ENCODE assay signal across 19 cellular contexts in genomic region chr14:27181304-27181703, GRCh38.
DNase-seq lines count a peak whose midpoint lies in the region; ATAC-seq and TF ChIP-seq lines count a peak whose summit lies in the region.
"Had no signal": no experiment of that assay in that cellular context is flagged by ENCODE, and none has a peak within 500 bp of the region (broad histone marks: within the 10 kb centered on the region; RNA-seq: fewer than 3 reads in every experiment).

No MANE protein-coding gene starts in this region.

- no peaks in the 10 kb centered on the region for H3K27me3 ChIP-seq in psoas muscle (ENCODE audit: insufficient read depth in 3 of 3, low read length in 2 of 3)
- no peaks in the 10 kb centered on the region for H3K27me3 ChIP-seq in brain microvascular endothelial cell (replicated peaks)

- in situ Hi-C loops in brain microvascular endothelial cell (cut with HindIII; ENCODE audit: low pct_ligation_motif_present, low sequenced_read_pairs) = no loop called here

- H3K4me3 ChIP-seq in psoas muscle = no peak overlapping the region
- no peak overlapping the region for H3K4me3 ChIP-seq in brain microvascular endothelial cell (ENCODE audit: low read depth, low read length)
- H3K4me3 ChIP-seq: PC-9 had no signal

- no peaks in the 10 kb centered on the region for H3K4me1 ChIP-seq in psoas muscle

- TF ChIP-seq CTCF in psoas muscle (IDR thresholded peaks at IDR 0.05) = no peak
- no peak for TF ChIP-seq CTCF in brain microvascular endothelial cell (IDR thresholded peaks at IDR 0.05; ENCODE audit: low read depth, low read length, missing control alignments)

- 71 to 78% (median 73%) methylated on average over 4 of the region's 4 CpGs for WGBS in psoas muscle, 3 donors

- no peaks in the 10 kb centered on the region for H3K9me3 ChIP-seq in psoas muscle

- no peaks in the 10 kb centered on the region for H3K36me3 ChIP-seq in psoas muscle (ENCODE audit: insufficient read depth in 1 of 2, low read depth in 1 of 2)
- H3K36me3 ChIP-seq in brain microvascular endothelial cell (replicated peaks) = no peaks in the 10 kb centered on the region

- intact Hi-C loops in left ventricle myocardium superior (cut with micrococcal nuclease) (no loop called here), cardiac septum (cut with DNase I) (no loop called here), psoas muscle (cut with DNase I) (no loop called here)

- peak; percentile 1 for DNase-seq in NCI-H146 (lab: John Stamatoyannopoulos, UW)
- no peak for DNase-seq in NCI-H146 treated with DMSO at 0.1 percent for 48 hours (lab: John Stamatoyannopoulos, UW; ENCODE audit: unreplicated experiment)
- peak; percentile 36 for DNase-seq in left ventricle myocardium superior
- DNase-seq in cardiac septum (ENCODE audit: low spot score) = no peak
- peak; percentile 19 to 65 for DNase-seq in psoas muscle
- DNase-seq in brain microvascular endothelial cell = no peak
- no peak for DNase-seq in DMS53 (lab: John Stamatoyannopoulos, UW)
- DNase-seq: CD8-positive, alpha-beta memory T cell; DND-41; H7; NCI-H1048; NCI-H1417 treated with DMSO at 0.1 percent for 48 hours; NCI-H187 treated with DMSO at 0.1 percent for 48 hours; NCI-H2171 treated with DMSO at 0.1 percent for 48 hours; NCI-H345; NCI-H524; PC-9; SHP77 treated with DMSO at 0.1 percent for 48 hours had no signal

- H3K27ac ChIP-seq in psoas muscle (no peak overlapping the region), brain microvascular endothelial cell (no peak overlapping the region)
- H3K27ac ChIP-seq: 22Rv1, PC-9 had no signal

- no peak for ATAC-seq in left ventricle myocardium superior
- ATAC-seq in psoas muscle = no peak

Comparison
In these comparisons a context has a peak if more than half of its experiments do, and no peak if none do; other contexts are left out.
1. DNase-seq: peak in NCI-H146 (single experiment), left ventricle myocardium superior (single experiment) and psoas muscle (2 of 2); none in NCI-H146 treated with DMSO at 0.1 percent for 48 hours (single experiment), cardiac septum (single experiment), brain microvascular endothelial cell (single experiment) and DMS53 (single experiment).